25 cellular contexts compared by ENCODE assay signal in the genomic region with DNA sequence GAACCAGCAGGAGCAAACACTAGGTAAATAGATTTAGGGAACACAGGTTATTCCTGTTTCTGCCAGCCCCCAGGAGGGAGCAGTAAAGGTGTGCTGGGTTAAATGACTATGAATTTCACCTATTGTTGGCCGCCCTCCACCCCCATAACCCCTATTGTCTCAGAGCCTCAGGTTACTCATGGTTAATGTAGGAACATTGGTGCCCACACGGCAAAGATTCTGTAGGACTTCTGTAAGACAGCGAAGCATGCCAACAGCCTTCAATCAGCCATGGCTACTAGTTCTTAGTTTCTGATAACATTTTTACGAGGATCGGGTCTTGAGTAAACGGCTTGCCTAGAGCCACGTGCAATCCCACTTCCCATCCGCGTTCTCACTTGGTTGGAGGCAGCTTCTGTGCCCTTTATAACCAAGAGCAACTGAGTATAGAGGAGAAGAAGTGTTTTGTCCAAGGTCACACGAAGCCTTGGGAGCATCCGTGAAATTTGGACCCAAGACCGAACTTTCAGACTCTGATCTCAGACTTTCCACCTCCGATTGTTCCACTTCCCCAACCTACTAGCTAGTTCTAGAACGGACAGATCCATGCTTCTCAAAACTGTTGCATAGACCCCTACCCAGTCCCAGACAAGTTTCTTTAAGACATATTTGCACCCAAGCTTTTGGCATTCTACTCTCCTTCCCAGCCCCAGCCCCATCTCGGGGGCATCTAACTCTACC. TPM values are rescaled to one million over a fixed set of nuclear protein-coding genes. Genes with fewer than 3 reads are reported as not detected.
DNase-seq lines count a peak whose midpoint lies in the region; FAIRE-seq and TF ChIP-seq lines count a peak whose summit lies in the region.
"Had no signal": no experiment of that assay in that cellular context is flagged by ENCODE, and none has a peak within 500 bp of the region (broad histone marks: within the 10 kb centered on the region; RNA-seq: fewer than 3 reads in every experiment).

No MANE protein-coding gene starts in this region.

- no peaks in the 10 kb centered on the region for H3K36me3 ChIP-seq in BLaER1 treated with 17β-estradiol and CSF1 and Interleukin-3, amounts not matched to agents 10 nM and 100 nM
- H3K36me3 ChIP-seq in HUES64 (ENCODE audit: insufficient read depth, low read length) (no peaks in the 10 kb centered on the region), H1 (ENCODE audit: control insufficient read depth in 2 of 4, insufficient read depth in 4 of 4, low read length in 3 of 4) (no peaks in the 10 kb centered on the region; a peak in 1 of 8 replicates), mesendoderm (ENCODE audit: control insufficient read depth, insufficient read depth, low read length) (no peaks in the 10 kb centered on the region), GM23248 (ENCODE audit: low read depth) (no peaks in the 10 kb centered on the region)
- H3K36me3 ChIP-seq: thoracic aorta had no signal

- peak; percentile 95 for FAIRE-seq in H1 (lab: Jason Lieb, UNC)
- FAIRE-seq: A204.1, RCC 7860 had no signal

- H3K9me3 ChIP-seq in BLaER1 treated with 17β-estradiol and CSF1 and Interleukin-3, amounts not matched to agents 10 nM and 100 nM (replicated peaks in 1 of 11): no peaks in the 10 kb centered on the region; a peak in 1 of 22 replicates
- H3K9me3 ChIP-seq in HUES64 (ENCODE audit: insufficient read depth, low read depth, low read length) (no peaks in the 10 kb centered on the region), H1 (ENCODE audit: insufficient read depth in 2 of 2, low read depth in 1 of 2, low read length in 1 of 2) (no peaks in the 10 kb centered on the region), GM23248 (ENCODE audit: low read depth) (no peaks in the 10 kb centered on the region)
- H3K9me3 ChIP-seq: thoracic aorta had no signal

- peak overlapping the region; percentile 51 for H2BK20ac ChIP-seq in H1 (ENCODE audit: low read length)

- no peak overlapping the region for H3K14ac ChIP-seq in H1 (ENCODE audit: insufficient read length)

- no peaks in the 10 kb centered on the region for H3K9me2 ChIP-seq in GM23248 (ENCODE audit: insufficient read depth)

- H3K23ac ChIP-seq in H1 (ENCODE audit: insufficient read length) (no peak overlapping the region), mesendoderm (ENCODE audit: low read length) (no peak overlapping the region)

- H3K23me2 ChIP-seq in H1 (ENCODE audit: low read depth, low read length): peaks cover 35% of the 10 kb centered on the region

- H3K4me3 ChIP-seq in BLaER1 treated with 17β-estradiol and CSF1 and Interleukin-3, amounts not matched to agents 10 nM and 100 nM: no peak overlapping the region
- H3K4me3 ChIP-seq in HUES64 (ENCODE audit: low read length): peak overlapping the region; percentile 37
- peak overlapping the region; percentile 17 to 61 (median 34); a peak in 7 of 8 replicates for H3K4me3 ChIP-seq in H1 (ENCODE audit: extremely low read depth in 1 of 4, insufficient read depth in 2 of 4, low read depth in 3 of 4, low read length in 4 of 4)
- H3K4me3 ChIP-seq in mesendoderm (ENCODE audit: low read length): no peak overlapping the region
- no peak overlapping the region for H3K4me3 ChIP-seq in foreskin fibroblast (ENCODE audit: low read depth in 1 of 2, low read length in 2 of 2)
- no peak overlapping the region for H3K4me3 ChIP-seq in GM23248
- H3K4me3 ChIP-seq: thoracic aorta had no signal

- H3K4me1 ChIP-seq in BLaER1 treated with 17β-estradiol and CSF1 and Interleukin-3, amounts not matched to agents 10 nM and 100 nM: peaks cover 0 to 47% (median 31%) of the 10 kb centered on the region in 10 experiments; a peak in 16 of 20 replicates
- H3K4me1 ChIP-seq in HUES64 (ENCODE audit: insufficient read depth, low read length): peaks cover 20% of the 10 kb centered on the region
- peaks cover 7 to 18% (median 16%) of the 10 kb centered on the region in 4 experiments for H3K4me1 ChIP-seq in H1 (replicated peaks in 1 of 4; ENCODE audit: control insufficient read depth in 3 of 4, insufficient read depth in 4 of 4, low read length in 3 of 4)
- H3K4me1 ChIP-seq in mesendoderm (ENCODE audit: control insufficient read depth, low read depth, low read length): peaks cover 14% of the 10 kb centered on the region
- no peaks in the 10 kb centered on the region for H3K4me1 ChIP-seq in GM23248 (ENCODE audit: insufficient read depth)

- H3F3A ChIP-seq in GM23248 (ENCODE audit: insufficient read depth): no peaks in the 10 kb centered on the region

- TF ChIP-seq CTCF in H1 (IDR thresholded peaks at IDR 0.05; ENCODE audit: control extremely low read depth in 1 of 3, insufficient read depth in 1 of 3, low read depth in 1 of 3, low read length in 3 of 3) (peak in 1 of 3 experiments; percentile 3; a peak in 1 of 4 replicates), foreskin fibroblast (IDR thresholded peaks at IDR 0.05; ENCODE audit: low read depth, low read length) (no peak)

- POLR2A ChIA-PET in H1 (lab: Charles Lee; ENCODE audit: partially characterized antibody): interaction anchor here (1.0 to 5.6 kb wide), 12 partner anchors 9 to 345 kb away, joined by 3 to 41 read pairs (median 4); no protein-coding TSS in a partner anchor

- H2AFZ ChIP-seq in H1 (ENCODE audit: low read length) (no peak overlapping the region), GM23248 (no peak overlapping the region)

- in situ Hi-C loops in GM23248 (cut with MboI): no loop called here

- H3K27me3 ChIP-seq in BLaER1 treated with 17β-estradiol and CSF1 and Interleukin-3, amounts not matched to agents 10 nM and 100 nM: peaks cover 52 to 70% (median 68%) of the 10 kb centered on the region in 11 experiments
- H3K27me3 ChIP-seq in HUES64 (ENCODE audit: insufficient read depth, low read length): peaks cover 32% of the 10 kb centered on the region
- peaks cover 0 to 3% (median 1%) of the 10 kb centered on the region in 4 experiments; a peak in 2 of 7 replicates for H3K27me3 ChIP-seq in H1 (replicated peaks in 1 of 4; ENCODE audit: control insufficient read depth in 3 of 4, extremely low read depth in 1 of 4, insufficient read depth in 3 of 4, low read length in 3 of 4)
- H3K27me3 ChIP-seq in mesendoderm (ENCODE audit: insufficient read depth, low read length, poor library complexity): no peaks in the 10 kb centered on the region
- H3K27me3 ChIP-seq in GM23248 (replicated peaks; ENCODE audit: insufficient read depth): peaks cover 63% of the 10 kb centered on the region

- H3K18ac ChIP-seq in H1 (ENCODE audit: extremely low read depth, low read length): peak overlapping the region; percentile 88
- H3K18ac ChIP-seq in mesendoderm (ENCODE audit: low read length): no peak overlapping the region

- peak overlapping the region; percentile 2; the same call in 1 of the 2 replicates for H2BK15ac ChIP-seq in H1 (ENCODE audit: low read length)
- no peak overlapping the region for H2BK15ac ChIP-seq in mesendoderm (replicated peaks; ENCODE audit: low read depth)

- peak overlapping the region; percentile 96 for H4K91ac ChIP-seq in H1 (replicated peaks; ENCODE audit: insufficient read length, low read length)

- no peak overlapping the region for H3K9ac ChIP-seq in BLaER1 treated with 17β-estradiol and CSF1 and Interleukin-3, amounts not matched to agents 10 nM and 100 nM
- H3K9ac ChIP-seq in HUES64 (ENCODE audit: low read depth, low read length) (peak overlapping the region; percentile 48), H1 (replicated peaks in 1 of 4; ENCODE audit: extremely low read depth in 1 of 4, low read depth in 3 of 4, low read length in 3 of 4) (peak overlapping the region in 3 of 4 experiments; percentile 59 to 65 (median 60); a peak in 6 of 7 replicates), mesendoderm (ENCODE audit: low read length) (no peak overlapping the region), GM23248 (no peak overlapping the region)

- peak; percentile 18 to 40; a peak in 3 of 4 replicates for TF ChIP-seq RAD21 in H1 (IDR thresholded peaks at IDR 0.05 in 1 of 2, conservative IDR thresholded peaks at IDR 0.05 in 1 of 2; ENCODE audit: low read depth in 2 of 2, low read length in 2 of 2)

- peak overlapping the region; percentile 75; the same call in 1 of the 2 replicates for H2BK5ac ChIP-seq in H1 (ENCODE audit: low read depth, low read length)
- H2BK5ac ChIP-seq in mesendoderm (ENCODE audit: low read length): no peak overlapping the region

- peaks cover 0 to 5% (median 0%) of the 10 kb centered on the region in 11 experiments; a peak in 2 of 22 replicates for H4K20me1 ChIP-seq in BLaER1 treated with 17β-estradiol and CSF1 and Interleukin-3, amounts not matched to agents 10 nM and 100 nM
- H4K20me1 ChIP-seq in H1 (replicated peaks in 1 of 2; ENCODE audit: control insufficient read depth in 1 of 2, insufficient read depth in 2 of 2, low read length in 2 of 2) (no peaks in the 10 kb centered on the region), GM23248 (ENCODE audit: insufficient read depth) (no peaks in the 10 kb centered on the region)

- H4K5ac ChIP-seq in H1 (ENCODE audit: insufficient read length, low read depth, low read length) (peak overlapping the region; percentile 65), mesendoderm (ENCODE audit: low read length) (peak overlapping the region; percentile 50)

- CTCF ChIA-PET in H1 (lab: Charles Lee; ENCODE audit: partially characterized antibody): interaction anchor here (0.7 to 2.4 kb wide), 5 partner anchors 13 to 66 kb away, joined by 3 to 7 read pairs (median 5); no protein-coding TSS in a partner anchor

- H3K79me2 ChIP-seq in H1 (ENCODE audit: control insufficient read depth in 1 of 2, insufficient read depth in 2 of 2, low read length in 2 of 2) (peaks cover 0 to 7% of the 10 kb centered on the region in 2 experiments; a peak in 1 of 4 replicates), mesendoderm (ENCODE audit: control insufficient read depth, insufficient read depth, low read length) (no peaks in the 10 kb centered on the region), GM23248 (ENCODE audit: insufficient read depth) (no peaks in the 10 kb centered on the region)

- H3K4me2 ChIP-seq in BLaER1 treated with 17β-estradiol and CSF1 and Interleukin-3, amounts not matched to agents 10 nM and 100 nM: peak overlapping the region in 7 of 11 experiments; percentile 0 to 54 (median 25); a peak in 9 of 22 replicates
- peak overlapping the region; percentile 84 to 90 for H3K4me2 ChIP-seq in H1 (ENCODE audit: insufficient read depth in 1 of 2, low read depth in 2 of 2, low read length in 2 of 2)
- H3K4me2 ChIP-seq in mesendoderm (ENCODE audit: low read length): peak overlapping the region; percentile 28
- H3K4me2 ChIP-seq in GM23248 (ENCODE audit: unreplicated experiment): no peak overlapping the region

- WGBS in HUES64: 24% methylated on average over 14 of the region's 15 CpGs
- WGBS in H1 (ENCODE audit: extremely low coverage in 1 of 2, insufficient coverage in 1 of 2, insufficient read length in 1 of 2, insufficient replicate concordance in 2 of 2, low coverage in 1 of 2, low lambda C conversion rate in 2 of 2, missing lambda C conversion rate in 1 of 2), 2 experiments: 2% methylated on average over 15 of the region's 15 CpGs; no CpG with 5 or more reads in 1 of the 2 experiments
- no CpG with 5 or more reads among the region's 15 CpGs for WGBS in mesendoderm (ENCODE audit: extremely low coverage, insufficient coverage, low lambda C conversion rate)
- WGBS in GM23248 (ENCODE audit: low coverage in 1 of 2, low lambda C conversion rate in 2 of 2, missing lambda C conversion rate in 2 of 2), 2 experiments: 1 to 4% methylated on average over 15 of the region's 15 CpGs

- H4K8ac ChIP-seq in H1 (ENCODE audit: extremely low read depth, insufficient read depth, low read length) (peak overlapping the region; percentile 81; the same call in 1 of the 2 replicates), mesendoderm (ENCODE audit: low read depth, low read length) (no peak overlapping the region)

- H3K79me1 ChIP-seq in H1 (ENCODE audit: low read depth, low read length): no peaks in the 10 kb centered on the region
- H3K79me1 ChIP-seq in mesendoderm (ENCODE audit: low read length): no peaks in the 10 kb centered on the region

- DNase-seq in H1 (ENCODE audit: low read depth in 1 of 2, low spot score in 2 of 2) (no peak), mesendoderm (peak; percentile 66), foreskin fibroblast (no peak), OCI-M2 (lab: John Stamatoyannopoulos, UW; ENCODE audit: unreplicated experiment) (no peak), GM23248 (no peak)
- DNase-seq in stimulated activated CD4-positive, alpha-beta T cell treated with anti-CD3 and anti-CD28 coated beads, Interleukin-2, amount 100 ng/mL, for 24 hours: no peak
- DNase-seq: activated CD4-positive, alpha-beta memory T cell treated with anti-CD3 and anti-CD28 coated beads, Interleukin-2, amount 10 ng/mL, durations not matched to agents 7 days and 5 days; activated CD4-positive, alpha-beta T cell treated with anti-CD3 and anti-CD28 coated beads for 1 hour; activated effector memory CD4-positive, alpha-beta T cell treated with Interleukin-2 at 50 U/mL for 16 hours; activated naive CD8-positive, alpha-beta T cell treated with anti-CD3 and anti-CD28 coated beads for 36 hours; AML-193; CD8-positive, alpha-beta T cell; EL; NCI-H1694 treated with DMSO at 0.1 percent for 48 hours; NCI-H510A treated with DMSO at 0.1 percent for 48 hours; NK-92 treated with Interleukin-12 subunit alpha and Interleukin-12 subunit beta, amount 100 ng/mL, for 24 hours; stimulated activated naive CD8-positive, alpha-beta T cell treated with anti-CD3 and anti-CD28 coated beads, Interleukin-15, Interleukin-2, amounts not matched to agents 100 U/mL and 50 U/mL, for 24 hours; T-helper 1 cell had no signal

- H2BK120ac ChIP-seq in H1 (replicated peaks; ENCODE audit: low read depth, low read length): peak overlapping the region; percentile 57
- H2BK120ac ChIP-seq in mesendoderm (ENCODE audit: low read depth, low read length): no peak overlapping the region

- 0 out of 3 replicates have a peak, but pooled peaks of 1 of the 2 experiments have one; percentile 15 for TF ChIP-seq EP300 in H1 (IDR thresholded peaks at IDR 0.05; ENCODE audit: borderline replicate concordance in 1 of 2, low read depth in 2 of 2, low read length in 2 of 2)

- H2AK5ac ChIP-seq in H1 (ENCODE audit: low read depth, low read length): peak overlapping the region; percentile 42; the same call in 1 of the 2 replicates
- H2AK5ac ChIP-seq in mesendoderm (ENCODE audit: low read length): no peak overlapping the region

- peak overlapping the region; percentile 10 for H3K4ac ChIP-seq in H1 (replicated peaks; ENCODE audit: insufficient read length, low read depth, low read length)
- no peak overlapping the region for H3K4ac ChIP-seq in mesendoderm (ENCODE audit: low read depth, low read length)

- peak overlapping the region; percentile 5 for H3K56ac ChIP-seq in H1 (replicated peaks; ENCODE audit: insufficient read length, low read depth, low read length)
- H3K56ac ChIP-seq in mesendoderm (ENCODE audit: low read length): peak overlapping the region; percentile 62

- H3K27ac ChIP-seq in BLaER1 treated with 17β-estradiol and CSF1 and Interleukin-3, amounts not matched to agents 10 nM and 100 nM: no peak overlapping the region
- H3K27ac ChIP-seq in HUES64 (ENCODE audit: low read depth, low read length) (peak overlapping the region; percentile 60), H1 (ENCODE audit: low read depth, low read length) (peak overlapping the region; percentile 83), mesendoderm (ENCODE audit: low read depth, low read length) (no peak overlapping the region), GM23248 (no peak overlapping the region)
- H3K27ac ChIP-seq: epithelial cell of prostate, thoracic aorta had no signal

- TF ChIP-seq POLR2A in H1 (IDR thresholded peaks at IDR 0.05; ENCODE audit: control extremely low read depth in 1 of 2, low read depth in 2 of 2, low read length in 2 of 2): peak; percentile 56 to 61

- peak overlapping the region; percentile 84 for H2BK12ac ChIP-seq in H1 (ENCODE audit: low read depth, low read length)

RNA-seq across cellular contexts. Expression of a gene that starts 5.1 kb away (rescaled TPM):
- 1.6 TPM for polyA plus RNA-seq in HUES64 (2013, experiment 1 of 2)
- polyA plus RNA-seq in HUES64 (2013, experiment 2 of 2): 2.5 TPM
- total RNA-seq in H1 (2021; fragmentation: NEBNext Ultra II Directional; extraction: Animal tissue kit (Norgen Biotek cat#: 25700)): 4.5 and 5.7 TPM in 2 replicates
- polyA plus RNA-seq in H1 (2011; rRNA removed): 0.41 and 0.93 TPM in 2 replicates
- 1.3 TPM for polyA plus RNA-seq in H1 (2011; cell fraction: cytosol; rRNA removed)
- 3.4 TPM for polyA plus RNA-seq in H1 (2011; cell fraction: nucleus; rRNA removed)
- polyA plus RNA-seq in H1 (2012, experiment 1 of 2): 5.8 to 6.6 TPM (median 6.1 TPM) in 4 replicates
- 0.62 TPM for polyA plus RNA-seq in H1 (2012, experiment 2 of 2)
- 3.2 TPM for polyA plus RNA-seq in H1 (2013, experiment 1 of 2)
- 2.6 TPM for polyA plus RNA-seq in H1 (2013, experiment 2 of 2)
- 0.61 and 0.79 TPM in 2 replicates for polyA minus RNA-seq in H1 (2011; rRNA and poly(A)+ RNA removed)
- polyA minus RNA-seq in H1 (2011; cell fraction: cytosol; rRNA and poly(A)+ RNA removed): 2.9 TPM
- 2.9 TPM for polyA minus RNA-seq in H1 (2011; cell fraction: nucleus; rRNA and poly(A)+ RNA removed)
- 0.39 TPM for polyA plus RNA-seq in mesendoderm (2013, experiment 1 of 2)
- 0.42 TPM for polyA plus RNA-seq in mesendoderm (2013, experiment 2 of 2)
- total RNA-seq in GM23248 (2014; rRNA removed; shearing (Covaris generic)): 0.11 TPM in 1 of 2 replicates, not detected in the other
- not detected in 2 replicates for polyA plus RNA-seq in GM23248 (2016; fragmentation: Nextera tagmentation; extraction: Ambion mirVana)
- total RNA-seq: activated naive CD8-positive, alpha-beta T cell treated with anti-CD3 and anti-CD28 coated beads for 36 hours; CD8-positive, alpha-beta T cell; thoracic aorta had no signal
- polyA plus RNA-seq: IgD-negative memory B cell had no signal

RNA-seq across cellular contexts. Expression of a gene that starts 33.8 kb away (rescaled TPM):
- 0.85 TPM for polyA plus RNA-seq in HUES64 (2013, experiment 1 of 2)
- 1.6 TPM for polyA plus RNA-seq in HUES64 (2013, experiment 2 of 2)
- total RNA-seq in H1 (2021; fragmentation: NEBNext Ultra II Directional; extraction: Animal tissue kit (Norgen Biotek cat#: 25700)): 1.2 and 1.4 TPM in 2 replicates
- polyA plus RNA-seq in H1 (2011; rRNA removed) (1.6 and 2.9 TPM in 2 replicates), GM23248 (2016; fragmentation: Nextera tagmentation; extraction: Ambion mirVana) (not detected in 2 replicates)
- 1.8 TPM for polyA plus RNA-seq in H1 (2011; cell fraction: cytosol; rRNA removed)
- 4.3 TPM for polyA plus RNA-seq in H1 (2011; cell fraction: nucleus; rRNA removed)
- polyA plus RNA-seq in H1 (2012, experiment 1 of 2): 1.1 to 1.9 TPM (median 1.5 TPM) in 4 replicates
- polyA plus RNA-seq in H1 (2012, experiment 2 of 2): 0.81 TPM
- polyA plus RNA-seq in H1 (2013, experiment 1 of 2): 2.3 TPM
- polyA plus RNA-seq in H1 (2013, experiment 2 of 2): 2.1 TPM
- polyA minus RNA-seq in H1 (2011; rRNA and poly(A)+ RNA removed): 0.22 and 0.25 TPM in 2 replicates
- not detected for polyA minus RNA-seq in H1 (2011; cell fraction: cytosol; rRNA and poly(A)+ RNA removed)
- polyA minus RNA-seq in H1 (2011; cell fraction: nucleus; rRNA and poly(A)+ RNA removed): 0.80 TPM
- polyA plus RNA-seq in mesendoderm (2013, experiment 1 of 2): 0.20 TPM
- polyA plus RNA-seq in mesendoderm (2013, experiment 2 of 2): 0.20 TPM
- total RNA-seq in GM23248 (2014; rRNA removed; shearing (Covaris generic)): not detected in 2 replicates
- total RNA-seq: activated CD4-positive, alpha-beta memory T cell treated with anti-CD3 and anti-CD28 coated beads, Interleukin-2, amount 10 ng/mL, durations not matched to agents 7 days and 5 days; activated naive CD8-positive, alpha-beta T cell treated with anti-CD3 and anti-CD28 coated beads for 36 hours; CD8-positive, alpha-beta T cell; thoracic aorta had no signal
- polyA plus RNA-seq: IgD-negative memory B cell had no signal

RNA-seq across cellular contexts. Expression of a gene that starts 48.5 kb away (rescaled TPM):
- polyA plus RNA-seq in HUES64 (2013, experiment 1 of 2): 19.4 TPM
- 38.6 TPM for polyA plus RNA-seq in HUES64 (2013, experiment 2 of 2)
- 28.9 and 29.9 TPM in 2 replicates for total RNA-seq in H1 (2021; fragmentation: NEBNext Ultra II Directional; extraction: Animal tissue kit (Norgen Biotek cat#: 25700))
- 69.8 and 127 TPM in 2 replicates for polyA plus RNA-seq in H1 (2011; rRNA removed)
- polyA plus RNA-seq in H1 (2011; cell fraction: cytosol; rRNA removed): 64.4 TPM
- polyA plus RNA-seq in H1 (2011; cell fraction: nucleus; rRNA removed): 75.4 TPM
- 33.4 to 44.9 TPM (median 40.2 TPM) in 4 replicates for polyA plus RNA-seq in H1 (2012, experiment 1 of 2)
- 33.0 TPM for polyA plus RNA-seq in H1 (2012, experiment 2 of 2)
- polyA plus RNA-seq in H1 (2013, experiment 1 of 2): 43.8 TPM
- polyA plus RNA-seq in H1 (2013, experiment 2 of 2): 49.1 TPM
- polyA minus RNA-seq in H1 (2011; rRNA and poly(A)+ RNA removed): 16.4 and 25.3 TPM in 2 replicates
- 32.9 TPM for polyA minus RNA-seq in H1 (2011; cell fraction: cytosol; rRNA and poly(A)+ RNA removed)
- polyA minus RNA-seq in H1 (2011; cell fraction: nucleus; rRNA and poly(A)+ RNA removed): 19.4 TPM
- polyA plus RNA-seq in mesendoderm (2013, experiment 1 of 2): 5.9 TPM
- polyA plus RNA-seq in mesendoderm (2013, experiment 2 of 2): 5.7 TPM
- not detected in 2 replicates for total RNA-seq in GM23248 (2014; rRNA removed; shearing (Covaris generic))
- polyA plus RNA-seq in GM23248 (2016; fragmentation: Nextera tagmentation; extraction: Ambion mirVana): not detected in 2 replicates
- total RNA-seq: activated CD4-positive, alpha-beta memory T cell treated with anti-CD3 and anti-CD28 coated beads, Interleukin-2, amount 10 ng/mL, durations not matched to agents 7 days and 5 days; activated naive CD8-positive, alpha-beta T cell treated with anti-CD3 and anti-CD28 coated beads for 36 hours; CD8-positive, alpha-beta T cell; thoracic aorta had no signal
- polyA plus RNA-seq: IgD-negative memory B cell had no signal

Comparison
In these comparisons a context has a peak if more than half of its experiments do, and no peak if none do; other contexts are left out.
1. H3K27ac ChIP-seq: peak in HUES64 (single experiment) and H1 (single experiment); none in BLaER1 treated with 17β-estradiol and CSF1 and Interleukin-3, amounts not matched to agents 10 nM and 100 nM (0 of 11), mesendoderm (single experiment) and GM23248 (single experiment).
2. H3K4me3 ChIP-seq: peak in HUES64 (single experiment) and H1 (4 of 4); none in BLaER1 treated with 17β-estradiol and CSF1 and Interleukin-3, amounts not matched to agents 10 nM and 100 nM (0 of 10), mesendoderm (single experiment), foreskin fibroblast (0 of 2) and GM23248 (single experiment).
3. H3K9ac ChIP-seq: peak in HUES64 (single experiment) and H1 (3 of 4); none in BLaER1 treated with 17β-estradiol and CSF1 and Interleukin-3, amounts not matched to agents 10 nM and 100 nM (0 of 11), mesendoderm (single experiment) and GM23248 (single experiment).
4. RNA of a gene that starts 48.5 kb away (total RNA-seq): 28.9 to 29.9 TPM in H1; not detected in GM23248; every median in the first group is over 10 times any median in the second.